ENCODE assay signal across 11 cellular contexts in the genomic region with DNA sequence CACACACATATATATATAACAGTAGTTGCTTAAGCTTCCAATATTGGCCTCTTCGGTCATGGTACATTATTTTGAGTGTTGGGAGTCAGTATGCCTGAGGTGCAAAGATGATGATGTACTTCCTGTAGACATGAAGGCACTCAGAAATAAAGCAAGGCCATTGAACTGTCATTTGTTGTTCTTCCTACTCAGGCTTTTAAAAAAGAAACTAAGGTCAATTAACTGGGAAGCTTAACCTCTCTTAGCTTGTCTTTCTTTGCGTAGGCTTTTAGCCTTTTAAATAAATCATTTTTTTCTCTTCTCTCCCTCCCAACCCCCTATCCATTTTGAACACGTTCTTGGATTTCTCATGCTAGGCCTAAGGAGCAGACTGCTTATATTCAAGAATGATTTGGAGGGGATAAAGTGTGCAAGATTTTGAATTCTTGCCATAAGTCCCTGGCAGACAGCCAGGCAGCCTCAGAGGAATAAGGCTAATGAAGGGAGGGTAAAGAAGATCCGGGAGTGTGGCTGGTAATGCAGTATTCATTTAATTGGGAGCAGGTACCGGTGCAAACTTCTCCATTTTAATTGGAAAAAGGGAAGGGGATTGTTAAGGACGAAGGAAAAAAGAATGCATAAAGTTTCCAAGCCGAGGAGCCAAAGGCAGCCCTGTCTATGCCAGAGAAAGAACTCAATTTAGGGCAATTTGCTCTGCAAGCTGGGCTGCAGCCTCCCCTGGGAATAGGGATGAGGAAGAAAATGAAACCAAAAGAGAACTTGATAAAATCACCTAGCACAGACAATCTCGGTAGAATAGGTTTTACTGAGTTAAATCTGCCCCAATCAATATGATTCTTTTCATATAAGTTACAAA.
A peak's percentile ranks its signal among the peaks of the same experiment; 100 is the strongest.
DNase-seq lines count a peak whose midpoint lies in the region; ATAC-seq and TF ChIP-seq lines count a peak whose summit lies in the region.
"Had no signal": no experiment of that assay in that cellular context is flagged by ENCODE, and none has a peak within 500 bp of the region (broad histone marks: within the 10 kb centered on the region; RNA-seq: fewer than 3 reads in every experiment).

No MANE protein-coding gene starts in this region.

- H3K9me2 ChIP-seq in OCI-LY7 (ENCODE audit: insufficient read depth, low read length), result no peaks in the 10 kb centered on the region

- H3K27me3 ChIP-seq in cardiac muscle cell (no peaks in the 10 kb centered on the region), tibial nerve (no peaks in the 10 kb centered on the region), spleen (replicated peaks in 1 of 7) (no peaks in the 10 kb centered on the region)
- H3K27me3 ChIP-seq: Peyer's patch had no signal

- TF ChIP-seq POLR2A in tibial nerve (IDR thresholded peaks at IDR 0.05) (no peak), spleen (IDR thresholded peaks at IDR 0.05) (no peak)

- no peak for ATAC-seq in Right ventricle myocardium inferior
- no peak for ATAC-seq in natural killer cell treated with Interleukin-12 subunit alpha and Interleukin-12 subunit beta and Interleukin-15 and Interleukin-18, amount 100 ng/mL, for 72 hours
- ATAC-seq in GM18498 (IDR thresholded peaks at IDR 0.05; ENCODE audit: unreplicated experiment), result no peak

- POLR2A ChIA-PET in OCI-LY7 (lab: Charles Lee), result no interaction called here

- BruUV-seq in OCI-LY7 (replicated peaks; lab: Mats Ljungman, UMichigan), result no TSS peak

- H3K9me3 Mint-ChIP-seq in natural killer cell treated with Interleukin-12 subunit alpha and Interleukin-12 subunit beta and Interleukin-15 and Interleukin-18, amount 100 ng/mL, for 72 hours, result peaks cover 7% of the 10 kb centered on the region

- intact Hi-C loops in Right ventricle myocardium inferior (cut with DNase I) (no loop called here), OCI-LY7 (cut with micrococcal nuclease; ENCODE audit: unreplicated experiment) (no loop called here), spleen (cut with DNase I; ENCODE audit: low total_unique reads) (no loop called here)

- no peak for TF ChIP-seq CTCF in cardiac muscle cell (IDR thresholded peaks at IDR 0.05; ENCODE audit: low read depth, low read length)
- TF ChIP-seq CTCF in OCI-LY7 (conservative IDR thresholded peaks at IDR 0.05; ENCODE audit: low read length), result no peak
- no peak for TF ChIP-seq CTCF in tibial nerve (IDR thresholded peaks at IDR 0.05)
- TF ChIP-seq CTCF in spleen (IDR thresholded peaks at IDR 0.05 in 8 of 11, conservative IDR thresholded peaks at IDR 0.05 in 3 of 11), result no peak

- WGBS in tibial nerve, 2 donors, result 20 to 26% methylated on average over 8 of the region's 8 CpGs
- 57 to 72% (median 60%) methylated on average over 8 of the region's 8 CpGs for WGBS in spleen, 5 donors

- DNase-seq in cardiac muscle cell (ENCODE audit: low read depth in 1 of 2, low spot score in 1 of 2) (no peak), Right ventricle myocardium inferior (ENCODE audit: missing footprints) (no peak), OCI-LY7 (ENCODE audit: low spot score) (peak; percentile 0), globus pallidus (ENCODE audit: low spot score) (peak; percentile 59), tibial nerve (ENCODE audit: low spot score in 2 of 2) (no peak), spleen (no peak)
- no peak for DNase-seq in natural killer cell treated with Interleukin-12 subunit alpha and Interleukin-12 subunit beta and Interleukin-15 and Interleukin-18, amount 100 ng/mL, for 72 hours (ENCODE audit: low spot score)
- DNase-seq: naive B cell, Peyer's patch had no signal

- H3K36me3 Mint-ChIP-seq in natural killer cell treated with Interleukin-12 subunit alpha and Interleukin-12 subunit beta and Interleukin-15 and Interleukin-18, amount 100 ng/mL, for 72 hours, result no peaks in the 10 kb centered on the region
- H3K36me3 Mint-ChIP-seq: naive B cell had no signal

- H3K79me2 ChIP-seq in OCI-LY7 (ENCODE audit: insufficient read depth, low read depth, low read length), result no peaks in the 10 kb centered on the region

- peak overlapping the region; percentile 24 for H3K27ac ChIP-seq in cardiac muscle cell
- no peak overlapping the region for H3K27ac ChIP-seq in OCI-LY7 (ENCODE audit: low read depth, low read length, poor library complexity, severe bottlenecking)
- no peak overlapping the region for H3K27ac ChIP-seq in tibial nerve
- H3K27ac ChIP-seq in spleen, result no peak overlapping the region
- H3K27ac ChIP-seq: C4-2B, Peyer's patch had no signal

- H3K27ac Mint-ChIP-seq in natural killer cell treated with Interleukin-12 subunit alpha and Interleukin-12 subunit beta and Interleukin-15 and Interleukin-18, amount 100 ng/mL, for 72 hours, result no peak overlapping the region

- no peak overlapping the region for H2AFZ ChIP-seq in OCI-LY7 (ENCODE audit: low read length)

- H3K4me3 ChIP-seq in cardiac muscle cell (no peak overlapping the region), OCI-LY7 (ENCODE audit: low read depth, low read length, poor library complexity, severe bottlenecking) (no peak overlapping the region), tibial nerve (peak overlapping the region in 3 of 4 donors; percentile 3 to 44 (median 8)), spleen (no peak overlapping the region)
- H3K4me3 ChIP-seq: Peyer's patch had no signal

- H3K9me3 ChIP-seq in cardiac muscle cell (ENCODE audit: low read depth), result no peaks in the 10 kb centered on the region
- no peaks in the 10 kb centered on the region for H3K9me3 ChIP-seq in OCI-LY7 (ENCODE audit: low read length)
- H3K9me3 ChIP-seq in tibial nerve, result no peaks in the 10 kb centered on the region
- no peaks in the 10 kb centered on the region for H3K9me3 ChIP-seq in spleen
- H3K9me3 ChIP-seq: Peyer's patch had no signal

- no peaks in the 10 kb centered on the region for H3K27me3 Mint-ChIP-seq in natural killer cell treated with Interleukin-12 subunit alpha and Interleukin-12 subunit beta and Interleukin-15 and Interleukin-18, amount 100 ng/mL, for 72 hours
- H3K27me3 Mint-ChIP-seq: naive B cell had no signal

- no peaks in the 10 kb centered on the region for H3K4me1 Mint-ChIP-seq in natural killer cell treated with Interleukin-12 subunit alpha and Interleukin-12 subunit beta and Interleukin-15 and Interleukin-18, amount 100 ng/mL, for 72 hours (ENCODE audit: low read depth in 2 of 2)
- H3K4me1 Mint-ChIP-seq: naive B cell had no signal

- H3K4me2 ChIP-seq in OCI-LY7 (ENCODE audit: low read length), result no peak overlapping the region

- CTCF ChIA-PET in OCI-LY7 (lab: Charles Lee; ENCODE audit: unreplicated experiment), result no interaction called here

- TF ChIP-seq EP300 in tibial nerve (IDR thresholded peaks at IDR 0.05), result no peak

- H3K4me3 Mint-ChIP-seq in natural killer cell treated with Interleukin-12 subunit alpha and Interleukin-12 subunit beta and Interleukin-15 and Interleukin-18, amount 100 ng/mL, for 72 hours, result no peak overlapping the region
- H3K4me3 Mint-ChIP-seq: naive B cell had no signal

- no peaks in the 10 kb centered on the region for H4K20me1 ChIP-seq in OCI-LY7 (ENCODE audit: insufficient read depth, low read length)

- no peaks in the 10 kb centered on the region for H3K4me1 ChIP-seq in cardiac muscle cell (ENCODE audit: low read depth)
- no peaks in the 10 kb centered on the region for H3K4me1 ChIP-seq in OCI-LY7 (ENCODE audit: insufficient read depth, low read length, poor library complexity, severe bottlenecking)
- H3K4me1 ChIP-seq in tibial nerve, result peaks cover 0 to 6% (median 0%) of the 10 kb centered on the region in 4 donors
- peaks cover 0 to 7% (median 0%) of the 10 kb centered on the region in 6 donors for H3K4me1 ChIP-seq in spleen
- H3K4me1 ChIP-seq: Peyer's patch had no signal

- no peaks in the 10 kb centered on the region for H3K36me3 ChIP-seq in cardiac muscle cell
- H3K36me3 ChIP-seq in OCI-LY7 (ENCODE audit: insufficient read depth, low read length), result no peaks in the 10 kb centered on the region
- H3K36me3 ChIP-seq in tibial nerve, result no peaks in the 10 kb centered on the region
- no peaks in the 10 kb centered on the region for H3K36me3 ChIP-seq in spleen
- H3K36me3 ChIP-seq: Peyer's patch had no signal

Comparison
In these comparisons a context has a peak if more than half of its experiments do, and no peak if none do; other contexts are left out.
1. DNase-seq: peak in OCI-LY7 (single experiment) and globus pallidus (single experiment); none in cardiac muscle cell (0 of 2), Right ventricle myocardium inferior (single experiment), tibial nerve (0 of 2), natural killer cell treated with Interleukin-12 subunit alpha and Interleukin-12 subunit beta and Interleukin-15 and Interleukin-18, amount 100 ng/mL, for 72 hours (single experiment) and spleen (single experiment).
2. H3K4me3 ChIP-seq: peak in tibial nerve (3 of 4); none in cardiac muscle cell (single experiment), OCI-LY7 (single experiment) and spleen (0 of 8).